32 cellular contexts compared by ENCODE assay signal in the genomic region with DNA sequence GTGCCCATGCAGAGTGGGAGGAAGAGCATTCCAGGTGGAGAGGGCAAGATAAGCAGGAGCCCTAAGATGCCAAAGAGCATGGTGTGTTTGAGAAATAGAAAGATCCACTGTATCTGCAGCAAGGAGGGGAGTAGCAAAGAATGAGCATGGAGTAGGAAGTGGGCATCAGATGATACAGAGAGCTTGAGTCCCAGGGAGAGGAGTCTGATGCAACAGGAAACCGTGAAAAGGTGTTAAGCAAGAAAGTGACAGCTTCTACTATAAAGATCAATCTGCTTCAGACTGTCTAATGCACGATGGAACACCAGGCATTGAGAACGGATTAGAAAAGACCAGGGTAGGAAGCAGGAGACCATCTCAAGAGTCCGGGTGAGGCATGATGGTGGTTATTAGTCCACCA. TPM values are rescaled to one million over a fixed set of nuclear protein-coding genes. Genes with fewer than 3 reads are reported as not detected.
DNase-seq lines count a peak whose midpoint lies in the region; ATAC-seq and TF ChIP-seq lines count a peak whose summit lies in the region.
"Had no signal": no experiment of that assay in that cellular context is flagged by ENCODE, and none has a peak within 500 bp of the region (broad histone marks: within the 10 kb centered on the region; RNA-seq: fewer than 3 reads in every experiment).

No MANE protein-coding gene starts in this region.

- POLR2A ChIA-PET in activated CD8-positive, alpha-beta T cell treated with anti-CD3 and anti-CD28 coated beads for 36 hours (lab: Charles Lee) = interaction anchor here (0.7 to 1.3 kb wide), 2 partner anchors 19 to 70 kb away, joined by 3 read pairs; no protein-coding TSS in a partner anchor
- POLR2A ChIA-PET in SK-N-SH (lab: Yijun Ruan, JAX) = no interaction called here

- DNase-seq in SKM-1 treated with dmso at 0.1 percent for 144 hours (lab: John Stamatoyannopoulos, UW; ENCODE audit: unreplicated experiment) (peak; percentile 37), SKM-1 (lab: John Stamatoyannopoulos, UW; ENCODE audit: unreplicated experiment) (no peak), GF-D8 (lab: John Stamatoyannopoulos, UW) (peak; percentile 21), NB4 (ENCODE audit: low read depth) (peak; percentile 89), SK-N-SH (no peak)
- peak; percentile 24 for DNase-seq in activated CD8-positive, alpha-beta T cell treated with anti-CD3 and anti-CD28 coated beads for 36 hours
- no peak for DNase-seq in activated T-helper 1 cell treated with anti-CD3 and anti-CD28 coated beads, Interleukin-12 subunit alpha, Interleukin-12 subunit beta, Interleukin-2, Interleukin-4 antibody, amounts not matched to agents 30 ng/mL and 10 ng/mL and 1 ng/mL, durations not matched to agents 14 hours and 24 hours and 36 hours (ENCODE audit: low spot score)
- DNase-seq: 8988T; activated naive CD4-positive, alpha-beta T cell treated with anti-CD3 and anti-CD28 coated beads, Interleukin-2, amount 50 U/mL, for 16 hours; activated T-cell treated with anti-CD3 and anti-CD28 coated beads, Interleukin-2, amount 50 U/mL, for 4 hours; anterior cingulate cortex; effector CD4-positive, alpha-beta T cell; glutamatergic neuron; GM23248; islet precursor cell; left ventricle myocardium superior; naive B cell; NCI-H1436 treated with DMSO at 0.1 percent for 48 hours; NCI-H2107; NCI-H446; NCI-H774; PC-9; psoas muscle; Right ventricle myocardium superior; sigmoid colon; stimulated activated CD4-positive, alpha-beta T cell treated with anti-CD3 and anti-CD28 coated beads, Interleukin-4, amount 100 ng/mL, for 4 hours; stimulated activated naive B cell treated with anti-CD40 and anti-IgM and Interleukin-4, amounts not matched to agents 10 μg/mL and 1 μg/mL and 100 μg/mL, for 72 hours; testis; uterus had no signal

- H3K4me3 ChIP-seq in NB4 (ENCODE audit: low read depth, low read length) (no peak overlapping the region), SK-N-SH (ENCODE audit: low read depth in 2 of 2, low read length in 1 of 2) (no peak overlapping the region)
- H3K4me3 ChIP-seq: GM23248, PC-9, psoas muscle, sigmoid colon, testis, uterus had no signal

- WGBS in SK-N-SH (ENCODE audit: low lambda C conversion rate) = 81% methylated on average over 4 of the region's 4 CpGs

- H3K9me3 ChIP-seq in SK-N-SH = no peaks in the 10 kb centered on the region
- H3K9me3 ChIP-seq: psoas muscle, sigmoid colon, testis, uterus had no signal

- no peaks in the 10 kb centered on the region for H3F3A ChIP-seq in SK-N-SH (replicated peaks; ENCODE audit: insufficient read depth)

- no peaks in the 10 kb centered on the region for H3K79me2 ChIP-seq in SK-N-SH (ENCODE audit: insufficient read depth)

- TF ChIP-seq EP300 in SK-N-SH (IDR thresholded peaks at IDR 0.05; ENCODE audit: borderline replicate concordance in 1 of 2, low read depth in 1 of 2, low read length in 1 of 2) = no peak

- no peaks in the 10 kb centered on the region for H3K4me1 ChIP-seq in SK-N-SH (ENCODE audit: control insufficient read depth in 1 of 2, insufficient read depth in 2 of 2, low read depth in 1 of 2, low read length in 1 of 2)
- H3K4me1 ChIP-seq: psoas muscle, sigmoid colon, testis, uterus had no signal

- TF ChIP-seq CTCF in NB4 (IDR thresholded peaks at IDR 0.05; ENCODE audit: low read depth, low read length) (no peak), SK-N-SH (IDR thresholded peaks at IDR 0.05) (no peak)
- no peak for TF ChIP-seq CTCF in activated CD8-positive, alpha-beta T cell treated with anti-CD3 and anti-CD28 coated beads for 36 hours (IDR thresholded peaks at IDR 0.05)

- H3K27me3 Mint-ChIP-seq in activated CD8-positive, alpha-beta T cell treated with anti-CD3 and anti-CD28 coated beads for 36 hours = no peaks in the 10 kb centered on the region
- H3K27me3 Mint-ChIP-seq in activated T-helper 1 cell treated with anti-CD3 and anti-CD28 coated beads, Interleukin-12 subunit alpha, Interleukin-12 subunit beta, Interleukin-2, Interleukin-4 antibody, amounts not matched to agents 30 ng/mL and 10 ng/mL and 1 ng/mL, durations not matched to agents 14 hours and 24 hours and 36 hours (ENCODE audit: insufficient read depth) = no peaks in the 10 kb centered on the region
- H3K27me3 Mint-ChIP-seq: naive B cell; stimulated activated naive B cell treated with anti-CD40 and anti-IgM and Interleukin-4, amounts not matched to agents 10 μg/mL and 1 μg/mL and 100 μg/mL, for 72 hours had no signal

- ATAC-seq in activated CD8-positive, alpha-beta T cell treated with anti-CD3 and anti-CD28 coated beads for 36 hours = peak; percentile 73
- no peak for ATAC-seq in HG02610 (IDR thresholded peaks at IDR 0.05; ENCODE audit: unreplicated experiment)
- ATAC-seq: activated T-cell treated with anti-CD3 and anti-CD28 coated beads, Interleukin-2, amount 50 U/mL, for 4 hours; left ventricle myocardium superior; psoas muscle; stimulated activated naive B cell treated with anti-CD40 and anti-IgM and Interleukin-4, amounts not matched to agents 10 μg/mL and 1 μg/mL and 100 μg/mL, for 72 hours had no signal

- H3K27me3 ChIP-seq in SK-N-SH (ENCODE audit: insufficient read depth) = no peaks in the 10 kb centered on the region
- H3K27me3 ChIP-seq: sigmoid colon, testis, uterus had no signal

- intact Hi-C loops in activated CD8-positive, alpha-beta T cell treated with anti-CD3 and anti-CD28 coated beads for 36 hours (cut with micrococcal nuclease) = no loop called here
- intact Hi-C loops in activated T-helper 1 cell treated with anti-CD3 and anti-CD28 coated beads, Interleukin-12 subunit alpha, Interleukin-12 subunit beta, Interleukin-2, Interleukin-4 antibody, amounts not matched to agents 30 ng/mL and 10 ng/mL and 1 ng/mL, durations not matched to agents 14 hours and 24 hours and 36 hours (cut with micrococcal nuclease) = no loop called here

- H2AFZ ChIP-seq in SK-N-SH (ENCODE audit: low read depth) = no peak overlapping the region
- H2AFZ ChIP-seq: GM23248, PC-9 had no signal

- peaks cover 8% of the 10 kb centered on the region for H3K4me1 Mint-ChIP-seq in activated CD8-positive, alpha-beta T cell treated with anti-CD3 and anti-CD28 coated beads for 36 hours (ENCODE audit: low read depth)
- H3K4me1 Mint-ChIP-seq in activated T-helper 1 cell treated with anti-CD3 and anti-CD28 coated beads, Interleukin-12 subunit alpha, Interleukin-12 subunit beta, Interleukin-2, Interleukin-4 antibody, amounts not matched to agents 30 ng/mL and 10 ng/mL and 1 ng/mL, durations not matched to agents 14 hours and 24 hours and 36 hours (ENCODE audit: low read depth) = peaks cover 15% of the 10 kb centered on the region
- H3K4me1 Mint-ChIP-seq: naive B cell; stimulated activated naive B cell treated with anti-CD40 and anti-IgM and Interleukin-4, amounts not matched to agents 10 μg/mL and 1 μg/mL and 100 μg/mL, for 72 hours had no signal

- CTCF ChIA-PET in activated CD8-positive, alpha-beta T cell treated with anti-CD3 and anti-CD28 coated beads for 36 hours (lab: Charles Lee) = interaction anchor here (0.8 to 2.0 kb wide), 2 partner anchors 11 to 291 kb away, joined by 3 to 7 read pairs; no protein-coding TSS in a partner anchor
- CTCF ChIA-PET in SK-N-SH (lab: Yijun Ruan, JAX) = interaction anchor here (1.1 kb wide), 1 partner anchor 10 kb away, joined by 3 read pairs; no protein-coding TSS in a partner anchor

- no peak for TF ChIP-seq POLR2A in NB4 (IDR thresholded peaks at IDR 0.05; ENCODE audit: extremely low read depth, insufficient read length)

- peaks cover 0 to 6% of the 10 kb centered on the region in 2 experiments for H3K36me3 ChIP-seq in SK-N-SH (replicated peaks in 1 of 2; ENCODE audit: control insufficient read depth in 1 of 2, insufficient read depth in 2 of 2, low read length in 1 of 2)
- H3K36me3 ChIP-seq: sigmoid colon, uterus had no signal

- H3K27ac ChIP-seq in SK-N-SH (ENCODE audit: low read depth in 2 of 2, low read length in 1 of 2) = no peak overlapping the region
- H3K27ac ChIP-seq: epithelial cell of prostate, GM23248, PC-9, psoas muscle, sigmoid colon, testis, uterus had no signal

- H3K9me2 ChIP-seq in SK-N-SH = no peaks in the 10 kb centered on the region

- no peak overlapping the region for H3K9ac ChIP-seq in SK-N-SH
- H3K9ac ChIP-seq: GM23248 had no signal

- peak overlapping the region; percentile 30 for H3K27ac Mint-ChIP-seq in activated CD8-positive, alpha-beta T cell treated with anti-CD3 and anti-CD28 coated beads for 36 hours
- no peak overlapping the region for H3K27ac Mint-ChIP-seq in activated T-helper 1 cell treated with anti-CD3 and anti-CD28 coated beads, Interleukin-12 subunit alpha, Interleukin-12 subunit beta, Interleukin-2, Interleukin-4 antibody, amounts not matched to agents 30 ng/mL and 10 ng/mL and 1 ng/mL, durations not matched to agents 14 hours and 24 hours and 36 hours
- H3K27ac Mint-ChIP-seq: stimulated activated naive B cell treated with anti-CD40 and anti-IgM and Interleukin-4, amounts not matched to agents 10 μg/mL and 1 μg/mL and 100 μg/mL, for 72 hours had no signal

- H3K4me3 Mint-ChIP-seq in activated CD8-positive, alpha-beta T cell treated with anti-CD3 and anti-CD28 coated beads for 36 hours = no peak overlapping the region
- no peak overlapping the region for H3K4me3 Mint-ChIP-seq in activated T-helper 1 cell treated with anti-CD3 and anti-CD28 coated beads, Interleukin-12 subunit alpha, Interleukin-12 subunit beta, Interleukin-2, Interleukin-4 antibody, amounts not matched to agents 30 ng/mL and 10 ng/mL and 1 ng/mL, durations not matched to agents 14 hours and 24 hours and 36 hours
- H3K4me3 Mint-ChIP-seq: activated T-cell treated with anti-CD3 and anti-CD28 coated beads, Interleukin-2, amount 50 U/mL, for 4 hours; naive B cell; stimulated activated naive B cell treated with anti-CD40 and anti-IgM and Interleukin-4, amounts not matched to agents 10 μg/mL and 1 μg/mL and 100 μg/mL, for 72 hours had no signal

- H3K9me3 Mint-ChIP-seq in activated CD8-positive, alpha-beta T cell treated with anti-CD3 and anti-CD28 coated beads for 36 hours = no peaks in the 10 kb centered on the region
- peaks cover 5% of the 10 kb centered on the region for H3K9me3 Mint-ChIP-seq in activated T-helper 1 cell treated with anti-CD3 and anti-CD28 coated beads, Interleukin-12 subunit alpha, Interleukin-12 subunit beta, Interleukin-2, Interleukin-4 antibody, amounts not matched to agents 30 ng/mL and 10 ng/mL and 1 ng/mL, durations not matched to agents 14 hours and 24 hours and 36 hours
- H3K9me3 Mint-ChIP-seq: activated T-cell treated with anti-CD3 and anti-CD28 coated beads, Interleukin-2, amount 50 U/mL, for 4 hours; naive B cell; stimulated activated naive B cell treated with anti-CD40 and anti-IgM and Interleukin-4, amounts not matched to agents 10 μg/mL and 1 μg/mL and 100 μg/mL, for 72 hours had no signal

- no peak for TF ChIP-seq RAD21 in SK-N-SH (IDR thresholded peaks at IDR 0.05; ENCODE audit: low read length)

- no peaks in the 10 kb centered on the region for H4K20me1 ChIP-seq in SK-N-SH (ENCODE audit: insufficient read depth)

- H3K36me3 Mint-ChIP-seq in activated CD8-positive, alpha-beta T cell treated with anti-CD3 and anti-CD28 coated beads for 36 hours (ENCODE audit: low read depth) = peaks cover 2% of the 10 kb centered on the region
- peaks cover 6% of the 10 kb centered on the region for H3K36me3 Mint-ChIP-seq in activated T-helper 1 cell treated with anti-CD3 and anti-CD28 coated beads, Interleukin-12 subunit alpha, Interleukin-12 subunit beta, Interleukin-2, Interleukin-4 antibody, amounts not matched to agents 30 ng/mL and 10 ng/mL and 1 ng/mL, durations not matched to agents 14 hours and 24 hours and 36 hours (ENCODE audit: low read depth)
- H3K36me3 Mint-ChIP-seq: naive B cell had no signal

- H3K4me2 ChIP-seq in SK-N-SH = no peak overlapping the region
- H3K4me2 ChIP-seq: PC-9 had no signal

RNA-seq across cellular contexts. Expression of a gene that starts 12.3 kb away (rescaled TPM):
- not detected for total RNA-seq in activated CD8-positive, alpha-beta T cell treated with anti-CD3 and anti-CD28 coated beads for 36 hours
- total RNA-seq in activated T-helper 1 cell treated with anti-CD3 and anti-CD28 coated beads, Interleukin-12 subunit alpha, Interleukin-12 subunit beta, Interleukin-2, Interleukin-4 antibody, amounts not matched to agents 30 ng/mL and 10 ng/mL and 1 ng/mL, durations not matched to agents 14 hours and 24 hours and 36 hours = not detected in 2 replicates
- polyA plus RNA-seq in SK-N-SH (2012; rRNA removed) = not detected in 2 replicates
- not detected in 2 replicates for polyA plus RNA-seq in SK-N-SH (2012; cell fraction: cytosol; rRNA removed)
- polyA plus RNA-seq in SK-N-SH (2012; cell fraction: nucleus; rRNA removed) = 0.14 TPM in 1 of 2 replicates, not detected in the other
- total RNA-seq: activated CD8-positive, alpha-beta memory T cell treated with anti-CD3 and anti-CD28 coated beads for 36 hours; activated T-cell treated with anti-CD3 and anti-CD28 coated beads, Interleukin-2, amount 50 U/mL, for 4 hours; GM23248; left ventricle myocardium superior; PC-9; psoas muscle; Right ventricle myocardium superior; sigmoid colon; uterus had no signal
- polyA plus RNA-seq: GM23248, psoas muscle had no signal

RNA-seq across cellular contexts. Expression of a gene that starts 35.8 kb away (rescaled TPM):
- 10 to 100 TPM; 23.9 to 24.8 TPM for total RNA-seq in activated CD8-positive, alpha-beta T cell treated with anti-CD3 and anti-CD28 coated beads for 36 hours
- 9.5 and 11.3 TPM in 2 replicates for total RNA-seq in activated T-helper 1 cell treated with anti-CD3 and anti-CD28 coated beads, Interleukin-12 subunit alpha, Interleukin-12 subunit beta, Interleukin-2, Interleukin-4 antibody, amounts not matched to agents 30 ng/mL and 10 ng/mL and 1 ng/mL, durations not matched to agents 14 hours and 24 hours and 36 hours
- polyA plus RNA-seq in SK-N-SH (2012; rRNA removed) = 16.3 and 17.9 TPM in 2 replicates
- polyA plus RNA-seq in SK-N-SH (2012; cell fraction: cytosol; rRNA removed) = 24.2 and 25.8 TPM in 2 replicates
- polyA plus RNA-seq in SK-N-SH (2012; cell fraction: nucleus; rRNA removed) = 12.7 and 18.1 TPM in 2 replicates

Comparison
In these comparisons a context has a peak if more than half of its experiments do, and no peak if none do; other contexts are left out.
1. DNase-seq: peak in SKM-1 treated with dmso at 0.1 percent for 144 hours (single experiment), GF-D8 (single experiment), NB4 (single experiment) and activated CD8-positive, alpha-beta T cell treated with anti-CD3 and anti-CD28 coated beads for 36 hours (single experiment); none in SKM-1 (single experiment), activated T-helper 1 cell treated with anti-CD3 and anti-CD28 coated beads, Interleukin-12 subunit alpha, Interleukin-12 subunit beta, Interleukin-2, Interleukin-4 antibody, amounts not matched to agents 30 ng/mL and 10 ng/mL and 1 ng/mL, durations not matched to agents 14 hours and 24 hours and 36 hours (single experiment) and SK-N-SH (single experiment).